29 cellular contexts compared by ENCODE assay signal in the genomic region with DNA sequence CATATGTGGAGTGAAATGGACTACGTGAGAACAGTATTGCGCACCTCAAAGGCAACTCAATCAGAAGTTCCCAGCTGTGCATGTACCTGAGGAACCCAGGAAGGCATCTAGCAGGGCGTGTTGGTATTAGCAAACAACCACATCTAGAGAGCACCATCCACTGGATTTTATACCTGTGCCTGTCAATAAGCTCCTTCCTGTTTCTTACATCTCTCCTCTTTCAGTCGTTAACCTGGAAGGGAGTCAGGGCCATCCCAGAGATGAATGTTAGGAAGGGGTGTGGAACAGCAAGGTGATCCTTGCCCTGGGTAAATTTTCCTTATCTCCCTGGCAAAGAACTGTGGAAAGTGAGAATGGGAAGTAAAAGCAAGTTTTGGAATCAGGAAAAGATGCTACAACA.
"Had no signal": no experiment of that assay in that cellular context is flagged by ENCODE, and none has a peak within 500 bp of the region (broad histone marks: within the 10 kb centered on the region; RNA-seq: fewer than 3 reads in every experiment).

No MANE protein-coding gene starts in this region.

- H3K27me3 ChIP-seq: esophagus squamous epithelium, sigmoid colon, spleen, testis, tibial artery, upper lobe of right lung, uterus had no signal

- H3K4me1 ChIP-seq: heart right ventricle, lower lobe of right lung, prostate gland, sigmoid colon, spleen, testis, tibial artery, upper lobe of right lung, uterus had no signal

- H3K27ac ChIP-seq: coronary artery, esophagus squamous epithelium, heart right ventricle, lower lobe of right lung, prostate gland, sigmoid colon, spleen, testis, tibial artery, upper lobe of right lung, uterus had no signal

- DNase-seq: dermis blood vessel endothelial cell; effector memory CD4-positive, alpha-beta T cell; erythroblast; esophagus squamous epithelium; foreskin melanocyte; glutamatergic neuron; heart right ventricle; hippocampal formation; left cardiac atrium; left ventricle myocardium superior; lower lobe of right lung; naive thymus-derived CD8-positive, alpha-beta T cell; nephron progenitor cell; nucleus accumbens; right cardiac atrium; sigmoid colon; spleen; stimulated activated CD4-positive, alpha-beta T cell treated with anti-CD3 and anti-CD28 coated beads, Interleukin-4, amount 100 ng/mL, for 4 hours; stimulated activated naive CD8-positive, alpha-beta T cell treated with anti-CD3 and anti-CD28 coated beads, Interleukin-15, Interleukin-2, amounts not matched to agents 100 U/mL and 50 U/mL, for 24 hours; substantia nigra; testis; tibial artery; upper lobe of right lung; uterus had no signal

- FAIRE-seq: endothelial cell of umbilical vein, islet of Langerhans had no signal

- H3K4me3 ChIP-seq: coronary artery, esophagus squamous epithelium, heart right ventricle, lower lobe of right lung, prostate gland, sigmoid colon, spleen, testis, tibial artery, upper lobe of right lung, uterus had no signal

- ATAC-seq: heart right ventricle; left cardiac atrium; left ventricle myocardium superior; lower lobe of right lung; naive thymus-derived CD8-positive, alpha-beta T cell; right cardiac atrium; stimulated activated memory B cell treated with anti-CD40 and anti-IgM and Interleukin-4, amounts not matched to agents 10 μg/mL and 1 μg/mL and 100 μg/mL, for 72 hours; stimulated activated naive CD8-positive, alpha-beta T cell treated with anti-CD3 and anti-CD28 coated beads, Interleukin-15, Interleukin-2, amounts not matched to agents 100 U/mL and 50 U/mL, for 24 hours had no signal

- H3K9me3 ChIP-seq: lower lobe of right lung, prostate gland, testis, upper lobe of right lung, uterus had no signal

- H3K36me3 ChIP-seq: esophagus squamous epithelium, heart right ventricle, lower lobe of right lung, prostate gland, sigmoid colon, spleen, tibial artery, upper lobe of right lung had no signal
